Comparison of ENCODE assay signal across 9 cellular contexts in the genomic region with DNA sequence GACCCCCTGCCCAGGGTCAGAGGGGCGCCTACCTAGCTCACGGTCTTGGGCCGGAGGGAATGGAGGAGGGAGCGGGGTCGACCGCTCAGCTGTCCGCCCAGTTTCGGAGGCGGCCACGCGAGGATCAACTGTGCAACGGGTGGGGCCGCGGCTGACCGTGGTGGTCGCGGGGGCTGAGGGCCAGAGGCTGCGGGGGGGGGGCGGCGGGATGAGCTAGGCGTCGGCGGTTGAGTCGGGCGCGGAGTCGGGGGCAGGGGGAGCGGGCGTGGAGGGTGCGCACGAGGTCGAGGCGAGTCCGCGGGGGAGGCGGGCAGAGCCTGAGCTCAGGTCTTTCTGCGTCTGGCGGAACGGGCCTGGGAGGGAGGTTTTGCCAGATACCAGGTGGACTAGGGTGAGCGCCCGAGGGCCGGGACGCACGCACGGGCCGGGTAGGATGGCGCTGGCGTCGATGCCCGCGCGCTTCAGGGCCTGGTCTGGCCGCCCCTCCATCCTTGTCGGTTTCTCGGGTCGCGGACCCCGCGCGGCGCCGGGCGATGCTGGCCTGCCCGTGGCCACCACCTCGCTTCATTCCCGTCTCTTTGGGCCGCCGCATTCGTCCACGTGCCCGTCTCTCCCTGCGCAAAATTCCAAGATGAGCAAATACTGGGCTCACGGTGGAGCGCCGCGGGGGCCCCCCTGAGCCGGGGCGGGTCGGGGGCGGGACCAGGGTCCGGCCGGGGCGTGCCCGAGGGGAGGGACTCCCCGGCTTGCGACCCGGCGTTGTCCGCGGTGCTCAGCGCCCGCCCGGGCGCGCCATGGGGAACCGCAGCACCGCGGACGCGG. TPM values are rescaled to one million over a fixed set of nuclear protein-coding genes. Genes with fewer than 3 reads are reported as not detected.
DNase-seq lines count a peak whose midpoint lies in the region; ATAC-seq and TF ChIP-seq lines count a peak whose summit lies in the region.
"Had no signal": no experiment of that assay in that cellular context is flagged by ENCODE, and none has a peak within 500 bp of the region (broad histone marks: within the 10 kb centered on the region; RNA-seq: fewer than 3 reads in every experiment).

Gene DRD4 (plus strand): TSS at position 759 of the 822 bp plus-strand sequence. CDS start 36 bp downstream, at position 795.

- no peak for TF ChIP-seq POLR2A in sigmoid colon (IDR thresholded peaks at IDR 0.05)

- peak within 1 kb of the TSS; percentile 66 to 80 for H3K4me3 Mint-ChIP-seq in H9

- H3K79me2 ChIP-seq in H9 (ENCODE audit: insufficient read depth, low read length) = no peaks in the 10 kb centered on the region

- no peak within 1 kb of the TSS for H3K9ac ChIP-seq in H9 (ENCODE audit: extremely low read depth, insufficient read length, low read length)
- H3K9ac ChIP-seq in iPS-15b (ENCODE audit: low read depth, low read length) = no peak within 1 kb of the TSS

- TF ChIP-seq CTCF in H9 (conservative IDR thresholded peaks at IDR 0.05) (no peak), astrocyte of the cerebellum (IDR thresholded peaks at IDR 0.05; ENCODE audit: low read depth, low read length, missing control alignments) (no peak), sigmoid colon (IDR thresholded peaks at IDR 0.05) (no peak)

- no peak within 1 kb of the TSS for H4K91ac ChIP-seq in H9 (ENCODE audit: insufficient read length, low read depth, low read length)

- H3K4ac ChIP-seq in H9 (ENCODE audit: low read depth, low read length) = no peak within 1 kb of the TSS; the same call in 1 of the 2 replicates

- H3K18ac ChIP-seq in H9 (ENCODE audit: insufficient read length, low read depth, low read length) = peak within 1 kb of the TSS; percentile 72

- no peak within 1 kb of the TSS; a peak in 1 of 7 replicates for H3K27ac Mint-ChIP-seq in H9

- peak within 1 kb of the TSS; percentile 33 for H3K4me2 ChIP-seq in H9 (ENCODE audit: insufficient read depth, insufficient read length, low read length)

- no peaks in the 10 kb centered on the region for H4K20me1 ChIP-seq in H9 (ENCODE audit: control insufficient read depth, insufficient read depth, insufficient read length)

- H3K36me3 Mint-ChIP-seq in H9 (ENCODE audit: insufficient read depth in 1 of 3, low read depth in 3 of 3) = peaks cover 0 to 12% (median 0%) of the 10 kb centered on the region in 3 experiments; a peak in 2 of 7 replicates

- H3K9me3 ChIP-seq in H9 (ENCODE audit: control insufficient read depth, low read depth, low read length) (no peaks in the 10 kb centered on the region), iPS-15b (ENCODE audit: control insufficient read depth, insufficient read depth, low read length) (no peaks in the 10 kb centered on the region), sigmoid colon (no peaks in the 10 kb centered on the region)

- no peak for ATAC-seq in GM18511 (IDR thresholded peaks at IDR 0.05; ENCODE audit: unreplicated experiment)

- no peak within 1 kb of the TSS for H2BK12ac ChIP-seq in H9 (ENCODE audit: insufficient read length, low read depth, low read length)

- H4K8ac ChIP-seq in H9 (replicated peaks; ENCODE audit: insufficient read length, low read depth, low read length) = no peak within 1 kb of the TSS

- H3K23ac ChIP-seq in H9 (ENCODE audit: insufficient read length, low read depth, low read length) = no peak within 1 kb of the TSS

- no peak within 1 kb of the TSS for H3T11ph ChIP-seq in H9 (ENCODE audit: low read length)

- H3K4me1 Mint-ChIP-seq in H9 = peaks cover 18 to 28% of the 10 kb centered on the region in 2 experiments

- H3K9me3 Mint-ChIP-seq in H9 = no peaks in the 10 kb centered on the region; a peak in 2 of 5 replicates

- no peak within 1 kb of the TSS for H2AFZ ChIP-seq in H9 (ENCODE audit: low read length)

- intact Hi-C loops in sigmoid colon (cut with DNase I) = no loop called here

- peak within 1 kb of the TSS; percentile 73 for H3K14ac ChIP-seq in H9 (ENCODE audit: insufficient read depth, low read length)

- H2BK15ac ChIP-seq in H9 (ENCODE audit: low read depth, low read length) = no peak within 1 kb of the TSS

- H4K5ac ChIP-seq in H9 (ENCODE audit: insufficient read length, low read depth, low read length) = no peak within 1 kb of the TSS

- in situ Hi-C loops in astrocyte of the cerebellum (cut with HindIII; ENCODE audit: low sequenced_read_pairs) = no loop called here

- no peaks in the 10 kb centered on the region; the same call in 1 of the 2 replicates for H3K4me1 ChIP-seq in H9 (ENCODE audit: insufficient read depth, low read length)
- H3K4me1 ChIP-seq in iPS-15b (ENCODE audit: control insufficient read depth, insufficient read depth, low read length) = peaks cover 3% of the 10 kb centered on the region
- H3K4me1 ChIP-seq in sigmoid colon = peaks cover 0 to 34% (median 32%) of the 10 kb centered on the region in 4 donors

- H3K79me1 ChIP-seq in H9 (ENCODE audit: insufficient read depth, low read depth, low read length, poor library complexity, severe bottlenecking) = no peaks in the 10 kb centered on the region

- no peak within 1 kb of the TSS for H2AK5ac ChIP-seq in H9 (ENCODE audit: insufficient read length, low read length)

- H3K27ac ChIP-seq in H9 (ENCODE audit: insufficient read length, low read depth, low read length) (no peak within 1 kb of the TSS), sigmoid colon (no peak within 1 kb of the TSS)

- H3K4me3 ChIP-seq in astrocyte of the cerebellum (ENCODE audit: low read depth, low read length) (peak within 1 kb of the TSS; percentile 14), iPS-15b (ENCODE audit: low read depth, low read length) (peak within 1 kb of the TSS; percentile 61), sigmoid colon (peak within 1 kb of the TSS in 3 of 4 donors; percentile 16 to 40 (median 38))

- no CpG with 5 or more reads among the region's 100 CpGs for WGBS in H9 (ENCODE audit: extremely low coverage, insufficient read length, low lambda C conversion rate)
- WGBS in sigmoid colon, 2 donors = 17 to 20% methylated on average over 100 of the region's 100 CpGs

- H2BK5ac ChIP-seq in H9 (ENCODE audit: insufficient read length, low read length) = no peak within 1 kb of the TSS

- H3K27me3 ChIP-seq in H9 (ENCODE audit: insufficient read depth, low read length) (peaks cover 33% of the 10 kb centered on the region), iPS-15b (ENCODE audit: control insufficient read depth, insufficient read depth, low read length) (peaks cover 16% of the 10 kb centered on the region), sigmoid colon (peaks cover 8 to 42% (median 11%) of the 10 kb centered on the region in 3 donors)

- peaks cover 19% of the 10 kb centered on the region for H3K23me2 ChIP-seq in H9 (ENCODE audit: insufficient read length, low read depth, low read length, poor library complexity, severe bottlenecking)

- no peak for TF ChIP-seq EP300 in sigmoid colon (IDR thresholded peaks at IDR 0.05)

- H3K36me3 ChIP-seq in iPS-15b (ENCODE audit: control insufficient read depth, insufficient read depth, low read length) (peaks cover 3% of the 10 kb centered on the region), sigmoid colon (peaks cover 0 to 26% (median 2%) of the 10 kb centered on the region in 4 donors)

- H3K27me3 Mint-ChIP-seq in H9 (ENCODE audit: low read depth) = peaks cover 56% of the 10 kb centered on the region

- no peak within 1 kb of the TSS for H3K56ac ChIP-seq in H9 (ENCODE audit: insufficient read length, low read depth, low read length)

- DNase-seq in H9 = peak; percentile 60
- no peak for DNase-seq in astrocyte of the cerebellum (ENCODE audit: low read depth)
- no peak for DNase-seq in sigmoid colon
- no peak for DNase-seq in NCI-H1436 treated with DMSO at 0.1 percent for 48 hours (lab: John Stamatoyannopoulos, UW)
- DNase-seq in NCI-H1417 (lab: John Stamatoyannopoulos, UW) = no peak
- DNase-seq in A172 (ENCODE audit: low spot score) = no peak
- DNase-seq: NCI-H2227 treated with DMSO at 0.1 percent for 48 hours had no signal

- H2BK20ac ChIP-seq in H9 (ENCODE audit: low read depth, low read length, poor library complexity, severe bottlenecking) = no peak within 1 kb of the TSS

- H2BK120ac ChIP-seq in H9 (ENCODE audit: low read depth, low read length, poor library complexity, severe bottlenecking) = no peak within 1 kb of the TSS

RNA-seq across cellular contexts. Expression of gene DRD4, which starts in this region (rescaled TPM):
- 6.2 and 6.8 TPM in 2 replicates for total RNA-seq in H9 (2021)
- total RNA-seq in sigmoid colon = 1 to 10 TPM in 1 of 4 donors, under 1 TPM in 1, not detected in 2; 0.41 to 2.2 TPM
- polyA plus RNA-seq in sigmoid colon = under 1 TPM in 1 of 3 donors, not detected in 2; 0.28 TPM
- not detected in 2 replicates for total RNA-seq in A172 (2014; rRNA removed; shearing (Covaris generic))
